ENCODE assay signal across 13 cellular contexts in the genomic region with DNA sequence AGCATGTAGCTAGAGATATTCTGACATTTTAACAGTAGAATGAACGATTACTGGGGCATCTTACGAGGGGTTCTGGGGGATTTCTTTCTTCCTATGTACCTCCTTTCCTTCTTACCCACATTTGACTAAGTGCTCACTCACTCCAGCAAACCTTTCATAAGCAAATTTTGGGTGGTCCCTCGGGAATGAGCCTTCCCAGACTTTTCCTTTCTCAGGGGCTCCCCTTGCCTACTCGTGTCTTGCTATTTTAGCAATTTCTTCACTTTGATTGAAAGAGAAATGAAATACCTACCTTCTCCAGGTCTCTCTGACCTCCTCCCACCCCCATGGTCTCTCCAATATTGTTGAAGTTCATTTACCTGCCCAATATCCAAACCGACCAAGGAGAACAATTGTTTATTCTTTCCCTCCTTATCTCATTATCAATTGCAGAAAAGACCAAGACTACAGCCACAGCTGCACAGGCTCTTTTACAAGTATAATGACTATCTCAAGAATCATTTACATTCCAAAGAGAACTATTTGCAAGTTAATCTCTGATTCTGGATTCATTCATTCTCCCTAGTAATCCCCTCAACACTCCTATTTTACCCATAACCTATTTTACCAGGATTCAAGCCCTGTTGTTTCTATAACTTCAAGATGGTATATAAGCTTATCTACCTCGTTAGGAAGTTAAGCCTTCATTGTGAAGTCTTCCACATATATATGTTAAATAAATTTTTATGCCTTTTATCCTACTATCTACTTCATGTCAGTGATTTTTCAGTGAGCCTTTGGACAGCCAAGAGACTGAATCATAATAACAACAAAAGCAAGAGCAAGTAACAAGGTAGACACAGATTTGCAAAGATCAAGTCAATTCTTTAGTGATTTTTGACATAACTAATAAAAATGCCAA.
DNase-seq lines count a peak whose midpoint lies in the region; TF ChIP-seq lines count a peak whose summit lies in the region.
"Had no signal": no experiment of that assay in that cellular context is flagged by ENCODE, and none has a peak within 500 bp of the region (broad histone marks: within the 10 kb centered on the region; RNA-seq: fewer than 3 reads in every experiment).

No MANE protein-coding gene starts in this region.

- H3K4me3 ChIP-seq in HAP-1 (no peak overlapping the region), PC-9 (no peak overlapping the region), iPS DF 6.9 (ENCODE audit: low read length) (no peak overlapping the region), colonic mucosa (no peak overlapping the region)
- H3K4me3 ChIP-seq: GM23248, SJSA1 had no signal

- no peaks in the 10 kb centered on the region for H3K9me3 ChIP-seq in HAP-1
- 0 out of 2 replicates have a peak, but pooled peaks cover 4% of the 10 kb centered on the region for H3K9me3 ChIP-seq in PC-9 (ENCODE audit: insufficient read depth, low read depth)
- H3K9me3 ChIP-seq in iPS DF 6.9 (ENCODE audit: control insufficient read depth, insufficient read depth, low read length): no peaks in the 10 kb centered on the region
- H3K9me3 ChIP-seq in colonic mucosa: no peaks in the 10 kb centered on the region
- H3K9me3 ChIP-seq: SJSA1 had no signal

- H3K9ac ChIP-seq in colonic mucosa (ENCODE audit: low read depth in 2 of 2, low read length in 2 of 2): no peak overlapping the region
- H3K9ac ChIP-seq: GM23248 had no signal

- H3F3A ChIP-seq in PC-9 (ENCODE audit: insufficient read depth, low read depth): peaks cover 6% of the 10 kb centered on the region; the same call in 1 of the 2 replicates

- no peaks in the 10 kb centered on the region for H3K9me2 ChIP-seq in PC-9 (ENCODE audit: insufficient read depth)

- no peak overlapping the region for H3K4me2 ChIP-seq in PC-9

- H3K36me3 ChIP-seq in HAP-1 (replicated peaks) (no peaks in the 10 kb centered on the region), PC-9 (ENCODE audit: low read depth) (no peaks in the 10 kb centered on the region), iPS DF 6.9 (ENCODE audit: control insufficient read depth, insufficient read depth, low read length) (no peaks in the 10 kb centered on the region), colonic mucosa (no peaks in the 10 kb centered on the region)
- H3K36me3 ChIP-seq: SJSA1 had no signal

- no TSS peak for BruUV-seq in PC-9 (replicated peaks; lab: Mats Ljungman, UMichigan)

- CTCF ChIA-PET in PC-9 (lab: Charles Lee): no interaction called here

- peaks cover 54% of the 10 kb centered on the region for H3K4me1 ChIP-seq in HAP-1
- peaks cover 21% of the 10 kb centered on the region for H3K4me1 ChIP-seq in PC-9 (replicated peaks; ENCODE audit: insufficient read depth)
- peaks cover 3% of the 10 kb centered on the region; the same call in 1 of the 2 replicates for H3K4me1 ChIP-seq in iPS DF 6.9 (ENCODE audit: control insufficient read depth, insufficient read depth, low read length)
- no peaks in the 10 kb centered on the region for H3K4me1 ChIP-seq in colonic mucosa
- H3K4me1 ChIP-seq: SJSA1 had no signal

- H3K79me2 ChIP-seq in PC-9 (ENCODE audit: low read depth): no peaks in the 10 kb centered on the region

- intact Hi-C loops in PC-9 (cut with micrococcal nuclease; ENCODE audit: unreplicated experiment) (no loop called here), colonic mucosa (cut with DNase I) (no loop called here)

- no CpG with 5 or more reads among the region's 6 CpGs for WGBS in iPS DF 6.9 (ENCODE audit: insufficient coverage, insufficient read length)

- TF ChIP-seq CTCF in PC-9 (conservative IDR thresholded peaks at IDR 0.05) (no peak), colonic mucosa (IDR thresholded peaks at IDR 0.05) (no peak)

- peak; percentile 87 to 100 for DNase-seq in HAP-1 (ENCODE audit: low spot score in 2 of 2)
- DNase-seq in PC-9: no peak
- no peak for DNase-seq in iPS DF 6.9 (ENCODE audit: low read depth, low spot score)
- DNase-seq in HPDE6-E6E7 (ENCODE audit: extremely low spot score): no peak
- no peak for DNase-seq in colonic mucosa
- DNase-seq in HUDEP-2 (lab: John Stamatoyannopoulos, UW; ENCODE audit: unreplicated experiment in 76 of 76): no peak
- DNase-seq in effector CD4-positive, alpha-beta T cell: no peak
- DNase-seq: CD4-positive, alpha-beta T cell; GM23248; NCI-H1417; NCI-H1930; NCI-H748 treated with DMSO at 0.1 percent for 48 hours had no signal

- peak overlapping the region; percentile 1; the same call in 1 of the 2 replicates for H2AFZ ChIP-seq in PC-9
- H2AFZ ChIP-seq: GM23248 had no signal

- H3K27ac ChIP-seq in PC-9: no peak overlapping the region
- H3K27ac ChIP-seq in iPS DF 6.9 (ENCODE audit: low read length): peak overlapping the region; percentile 70
- no peak overlapping the region for H3K27ac ChIP-seq in colonic mucosa
- H3K27ac ChIP-seq: GM23248, SJSA1 had no signal

- H4K20me1 ChIP-seq in PC-9 (ENCODE audit: insufficient read depth): no peaks in the 10 kb centered on the region; the same call in 1 of the 2 replicates

- POLR2A ChIA-PET in PC-9 (lab: Charles Lee; ENCODE audit: unreplicated experiment): interaction anchor here (0.6 kb wide), 1 partner anchor 124 kb away, joined by 3 read pairs; no protein-coding TSS in a partner anchor

- no peaks in the 10 kb centered on the region for H3K27me3 ChIP-seq in HAP-1 (ENCODE audit: low read depth)
- H3K27me3 ChIP-seq in PC-9 (ENCODE audit: insufficient read depth, low read depth): no peaks in the 10 kb centered on the region
- H3K27me3 ChIP-seq in iPS DF 6.9 (ENCODE audit: control insufficient read depth, insufficient read depth, low read length): no peaks in the 10 kb centered on the region
- no peaks in the 10 kb centered on the region for H3K27me3 ChIP-seq in colonic mucosa

- in situ Hi-C loops in HAP-1 (cut with MboI; ENCODE audit: low sequenced_read_pairs): no loop called here

Comparison
In these comparisons a context has a peak if more than half of its experiments do, and no peak if none do; other contexts are left out.
1. DNase-seq: peak in HAP-1 (2 of 2); none in PC-9 (0 of 2), iPS DF 6.9 (single experiment), HPDE6-E6E7 (single experiment), colonic mucosa (single experiment), HUDEP-2 (0 of 76) and effector CD4-positive, alpha-beta T cell (single experiment).